ENCODE assay signal across 8 cellular contexts in the genomic region with DNA sequence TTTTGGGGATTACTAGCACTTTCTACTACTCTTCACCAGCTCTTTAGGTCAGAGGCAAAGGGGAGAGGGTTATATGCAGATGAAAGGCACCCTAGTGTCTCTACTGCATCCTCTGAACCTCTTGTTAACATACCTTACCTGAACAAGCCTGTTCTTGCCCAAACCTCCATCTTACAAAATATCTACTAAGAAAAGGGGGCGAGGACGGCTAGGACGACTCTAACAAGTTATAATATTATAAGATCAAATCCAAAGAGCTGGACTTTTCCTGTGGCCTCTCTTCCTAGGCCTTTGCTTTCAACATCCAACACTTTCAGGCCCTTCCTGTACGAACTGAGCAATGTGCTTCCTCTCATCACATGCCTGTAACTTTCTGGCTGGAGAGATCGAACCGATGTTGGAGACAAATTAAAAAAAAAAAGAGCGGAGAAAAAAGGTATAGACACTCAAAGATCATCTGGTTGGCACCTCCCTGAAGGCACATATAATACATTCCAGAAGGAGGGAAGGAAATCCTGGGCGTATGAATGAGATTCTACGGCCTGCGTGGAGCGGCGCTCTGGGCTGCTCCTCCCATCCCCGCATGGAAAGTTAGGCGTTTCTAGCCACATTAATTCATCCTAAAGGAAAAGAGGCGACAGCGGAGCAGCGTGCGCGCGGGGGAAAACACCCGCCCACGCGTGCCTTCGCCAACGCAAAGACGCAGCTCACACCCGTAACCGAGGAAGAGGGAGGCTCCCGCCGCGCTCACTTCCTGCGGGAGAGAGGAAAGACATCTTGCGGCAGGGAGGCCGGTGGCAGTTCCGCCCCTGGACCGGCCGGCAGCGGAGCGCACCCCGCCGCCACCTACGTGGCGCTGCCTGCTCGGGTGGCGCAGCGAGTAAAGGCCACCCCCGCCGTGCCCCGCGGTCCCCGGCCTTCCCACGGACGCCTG. TPM values are rescaled to one million over a fixed set of nuclear protein-coding genes. Genes with fewer than 3 reads are reported as not detected.
DNase-seq lines count a peak whose midpoint lies in the region; ATAC-seq and TF ChIP-seq lines count a peak whose summit lies in the region.

No MANE protein-coding gene starts in this region.

- H3K9me3 Mint-ChIP-seq in chondrocyte (ENCODE audit: low read depth) (peaks cover 4% of the 10 kb centered on the region), immature natural killer cell (no peaks in the 10 kb centered on the region)

- H3K36me3 Mint-ChIP-seq in chondrocyte (ENCODE audit: low read depth) (no peaks in the 10 kb centered on the region), immature natural killer cell (no peaks in the 10 kb centered on the region)

- CTCF ChIA-PET in AG04450 (lab: Charles Lee), result no interaction called here

- intact Hi-C loops in sciatic nerve (cut with DNase I), result no loop called here

- H3K9me3 ChIP-seq in AG04450 (ENCODE audit: control insufficient read depth, insufficient read depth, low read length), result no peaks in the 10 kb centered on the region

- H3K27ac Mint-ChIP-seq in chondrocyte (ENCODE audit: unreplicated experiment), result peak overlapping the region; percentile 86
- peak overlapping the region in 1 of 6 donors; percentile 0 for H3K27ac Mint-ChIP-seq in immature natural killer cell

- peak overlapping the region; percentile 71 for H3K4me3 ChIP-seq in AG04450 (ENCODE audit: low read depth, low read length)

- peak overlapping the region; percentile 88 for H3K4me3 Mint-ChIP-seq in chondrocyte (ENCODE audit: unreplicated experiment)
- peak overlapping the region; percentile 42 to 90 (median 84) for H3K4me3 Mint-ChIP-seq in immature natural killer cell

- POLR2A ChIA-PET in AG04450 (lab: Yijun Ruan, JAX), result interaction anchor here (0.6 kb wide), 1 partner anchor 21 kb away, joined by 3 read pairs; no protein-coding TSS in a partner anchor

- H3K4me1 Mint-ChIP-seq in chondrocyte (ENCODE audit: low read depth), result peaks cover 24% of the 10 kb centered on the region
- H3K4me1 Mint-ChIP-seq in immature natural killer cell, result peaks cover 14 to 15% of the 10 kb centered on the region in 2 donors

- DNase-seq in AG04450 (ENCODE audit: low read depth, low spot score) (peak; percentile 24), T1000 (lab: John Stamatoyannopoulos, UW) (peak; percentile 57), chondrocyte (ENCODE audit: low spot score) (no peak), immature natural killer cell (peak in 1 of 3 donors; percentile 19), sciatic nerve (ENCODE audit: low spot score) (peak; percentile 84), NCI-H2227 (lab: John Stamatoyannopoulos, UW; ENCODE audit: unreplicated experiment) (no peak)

- TF ChIP-seq CTCF in AG04450 (IDR thresholded peaks at IDR 0.05; ENCODE audit: low read depth, low read length) (no peak), chondrocyte (IDR thresholded peaks at IDR 0.05) (no peak)

- no peaks in the 10 kb centered on the region for H3K27me3 ChIP-seq in AG04450 (ENCODE audit: control insufficient read depth, insufficient read depth, low read length)

- ATAC-seq in HG02759 (IDR thresholded peaks at IDR 0.05; ENCODE audit: unreplicated experiment) (peak; percentile 41), sciatic nerve (peak; percentile 83), GM21619 (IDR thresholded peaks at IDR 0.05; ENCODE audit: unreplicated experiment) (no peak)

- H3K27me3 Mint-ChIP-seq in chondrocyte (ENCODE audit: low read depth), result no peaks in the 10 kb centered on the region
- peaks cover 8 to 20% (median 10%) of the 10 kb centered on the region in 3 donors for H3K27me3 Mint-ChIP-seq in immature natural killer cell (ENCODE audit: low read depth in 3 of 3)

- H3K27ac ChIP-seq in AG04450 (ENCODE audit: low read depth, low read length), result peak overlapping the region; percentile 73

RNA-seq across cellular contexts. Expression of a gene that starts 0.8 kb away (rescaled TPM):
- polyA plus RNA-seq in AG04450 (2011; rRNA removed) (7.9 and 12.3 TPM in 2 replicates), immature natural killer cell (under 1 TPM in 1 of 3 donors, not detected in 2; 0.08 TPM)
- 14.2 and 18.2 TPM in 2 replicates for polyA minus RNA-seq in AG04450 (2011; rRNA and poly(A)+ RNA removed)
- total RNA-seq in chondrocyte (9.3 to 14.0 TPM (median 10.6 TPM) in 3 replicates), sciatic nerve (28.8 TPM)

Comparison
In these comparisons a context has a peak if more than half of its experiments do, and no peak if none do; other contexts are left out.
1. DNase-seq: peak in AG04450 (single experiment), T1000 (single experiment) and sciatic nerve (single experiment); none in chondrocyte (single experiment) and NCI-H2227 (single experiment).